ENCODE assay signal across 16 cellular contexts in genomic region chr4:56733352-56733751, GRCh38. TPM values are rescaled to one million over a fixed set of nuclear protein-coding genes. Genes with fewer than 3 reads are reported as not detected.
DNase-seq lines count a peak whose midpoint lies in the region; ATAC-seq, FAIRE-seq and TF ChIP-seq lines count a peak whose summit lies in the region.
"Had no signal": no experiment of that assay in that cellular context is flagged by ENCODE, and none has a peak within 500 bp of the region (broad histone marks: within the 10 kb centered on the region; RNA-seq: fewer than 3 reads in every experiment).

No MANE protein-coding gene starts in this region.

- no peak overlapping the region for H2AK5ac ChIP-seq in mesenchymal stem cell (ENCODE audit: low read length, severe bottlenecking)
- H2AK5ac ChIP-seq in H9 (ENCODE audit: insufficient read length, low read length): no peak overlapping the region

- H3K4ac ChIP-seq in mesenchymal stem cell (ENCODE audit: low read depth in 1 of 2, low read length in 2 of 2): peak overlapping the region in 1 of 2 experiments; percentile 2
- no peak overlapping the region for H3K4ac ChIP-seq in H9 (ENCODE audit: low read depth, low read length)

- H2BK15ac ChIP-seq in mesenchymal stem cell (ENCODE audit: low read depth, poor library complexity, severe bottlenecking) (peak overlapping the region; percentile 30), H9 (ENCODE audit: low read depth, low read length) (no peak overlapping the region)

- H3K4me1 ChIP-seq in mesenchymal stem cell (ENCODE audit: control insufficient read depth, insufficient read depth, low read depth, low read length) (peaks cover 2% of the 10 kb centered on the region), H9 (ENCODE audit: insufficient read depth, low read length) (no peaks in the 10 kb centered on the region)
- H3K4me1 ChIP-seq: BE2C had no signal

- no peak overlapping the region for H2BK5ac ChIP-seq in mesenchymal stem cell (ENCODE audit: low read depth, low read length, poor library complexity, severe bottlenecking)
- no peak overlapping the region for H2BK5ac ChIP-seq in H9 (ENCODE audit: insufficient read length, low read length)

- peak overlapping the region; percentile 57 to 79 for H2BK12ac ChIP-seq in mesenchymal stem cell (ENCODE audit: low read length in 2 of 2)
- H2BK12ac ChIP-seq in H9 (ENCODE audit: insufficient read length, low read depth, low read length): no peak overlapping the region

- no peaks in the 10 kb centered on the region for H3K23me2 ChIP-seq in H9 (ENCODE audit: insufficient read length, low read depth, low read length, poor library complexity, severe bottlenecking)

- H3K4me3 ChIP-seq in WERI-Rb-1 (ENCODE audit: low read depth, low read length): no peak overlapping the region
- no peak overlapping the region for H3K4me3 ChIP-seq in epithelial cell of esophagus (ENCODE audit: low read length)
- H3K4me3 ChIP-seq in mesenchymal stem cell (ENCODE audit: insufficient read depth in 1 of 2, low read depth in 1 of 2, low read length in 2 of 2): no peak overlapping the region
- H3K4me3 ChIP-seq: GM12878, GM23338 had no signal

- WGBS in mesenchymal stem cell: over 99% methylated on average over 5 of the region's 5 CpGs
- WGBS in H9 (ENCODE audit: extremely low coverage, insufficient read length, low lambda C conversion rate): no CpG with 5 or more reads among the region's 5 CpGs

- peak overlapping the region; percentile 56 for H4K91ac ChIP-seq in mesenchymal stem cell (ENCODE audit: low read length)
- no peak overlapping the region for H4K91ac ChIP-seq in H9 (ENCODE audit: insufficient read length, low read depth, low read length)

- H2BK120ac ChIP-seq in mesenchymal stem cell (ENCODE audit: low read depth, low read length) (no peak overlapping the region), H9 (ENCODE audit: low read depth, low read length, poor library complexity, severe bottlenecking) (no peak overlapping the region)

- peaks cover 6% of the 10 kb centered on the region for H3K27me3 Mint-ChIP-seq in H9 (ENCODE audit: low read depth)

- H3K56ac ChIP-seq in H9 (ENCODE audit: insufficient read length, low read depth, low read length): no peak overlapping the region

- CTCF ChIA-PET in RWPE1 (lab: Yijun Ruan, JAX): no interaction called here

- H3K27me3 ChIP-seq in WERI-Rb-1 (ENCODE audit: insufficient read depth, low read depth, severe bottlenecking): no peaks in the 10 kb centered on the region
- peaks cover 0 to 7% of the 10 kb centered on the region in 2 experiments for H3K27me3 ChIP-seq in mesenchymal stem cell (ENCODE audit: control insufficient read depth in 1 of 2, insufficient read depth in 1 of 2, low read length in 2 of 2)
- H3K27me3 ChIP-seq in H9 (ENCODE audit: insufficient read depth, low read length): no peaks in the 10 kb centered on the region
- H3K27me3 ChIP-seq: BE2C had no signal

- no peaks in the 10 kb centered on the region for H3K79me2 ChIP-seq in H9 (ENCODE audit: insufficient read depth, low read length)

- H3K23ac ChIP-seq in mesenchymal stem cell (ENCODE audit: low read length in 2 of 2): no peak overlapping the region
- no peak overlapping the region for H3K23ac ChIP-seq in H9 (ENCODE audit: insufficient read length, low read depth, low read length)

- peaks cover 0 to 3% of the 10 kb centered on the region in 2 experiments; a peak in 1 of 4 replicates for H3K4me1 Mint-ChIP-seq in H9
- H3K4me1 Mint-ChIP-seq: GM23338 had no signal

- H3K18ac ChIP-seq in mesenchymal stem cell (ENCODE audit: low read depth in 1 of 2, low read length in 2 of 2): peak overlapping the region in 1 of 2 experiments; percentile 11
- H3K18ac ChIP-seq in H9 (ENCODE audit: insufficient read length, low read depth, low read length): no peak overlapping the region

- peaks cover 0 to 2% (median 0%) of the 10 kb centered on the region in 3 experiments; a peak in 1 of 7 replicates for H3K36me3 Mint-ChIP-seq in H9 (ENCODE audit: insufficient read depth in 1 of 3, low read depth in 3 of 3)
- H3K36me3 Mint-ChIP-seq: CD4-positive, alpha-beta memory T cell had no signal

- H2AFZ ChIP-seq in mesenchymal stem cell (ENCODE audit: low read depth, low read length) (no peak overlapping the region), H9 (ENCODE audit: low read length) (no peak overlapping the region)

- H3K9ac ChIP-seq in mesenchymal stem cell (ENCODE audit: low read length): no peak overlapping the region
- no peak overlapping the region for H3K9ac ChIP-seq in H9 (ENCODE audit: extremely low read depth, insufficient read length, low read length)

- FAIRE-seq in urothelium cell line (lab: Jason Lieb, UNC): peak; percentile 23
- FAIRE-seq: A204.1, GM12878 had no signal

- peaks cover 6% of the 10 kb centered on the region for H3K9me3 ChIP-seq in WERI-Rb-1 (ENCODE audit: severe bottlenecking)
- no peaks in the 10 kb centered on the region for H3K9me3 ChIP-seq in mesenchymal stem cell (ENCODE audit: control insufficient read depth, low read length)
- no peaks in the 10 kb centered on the region for H3K9me3 ChIP-seq in H9 (ENCODE audit: control insufficient read depth, low read depth, low read length)
- H3K9me3 ChIP-seq: BE2C had no signal

- H3K27ac ChIP-seq in WERI-Rb-1: peak overlapping the region; percentile 23
- no peak overlapping the region for H3K27ac ChIP-seq in mesenchymal stem cell (ENCODE audit: low read length, poor library complexity, severe bottlenecking)
- H3K27ac ChIP-seq in H9 (ENCODE audit: insufficient read length, low read depth, low read length): no peak overlapping the region
- no peak overlapping the region for H3K27ac ChIP-seq in RWPE1
- H3K27ac ChIP-seq: C4-2B had no signal

- TF ChIP-seq CTCF in WERI-Rb-1 (IDR thresholded peaks at IDR 0.05; ENCODE audit: low read depth, low read length) (no peak), epithelial cell of esophagus (IDR thresholded peaks at IDR 0.05; ENCODE audit: insufficient read depth, low read depth, low read length, missing control alignments) (no peak), H9 (conservative IDR thresholded peaks at IDR 0.05) (no peak), RWPE1 (conservative IDR thresholded peaks at IDR 0.05; ENCODE audit: low read depth) (no peak)

- no peak overlapping the region; a peak in 1 of 7 replicates for H3K27ac Mint-ChIP-seq in H9
- H3K27ac Mint-ChIP-seq: CD4-positive, alpha-beta memory T cell; GM23338 had no signal

- H4K5ac ChIP-seq in H9 (ENCODE audit: insufficient read length, low read depth, low read length): no peak overlapping the region

- H4K8ac ChIP-seq in mesenchymal stem cell (ENCODE audit: low read length) (no peak overlapping the region), H9 (replicated peaks; ENCODE audit: insufficient read length, low read depth, low read length) (no peak overlapping the region)

- H3K14ac ChIP-seq in mesenchymal stem cell (ENCODE audit: low read length in 2 of 2) (no peak overlapping the region), H9 (ENCODE audit: insufficient read depth, low read length) (no peak overlapping the region)

- H3K36me3 ChIP-seq in WERI-Rb-1: no peaks in the 10 kb centered on the region
- no peaks in the 10 kb centered on the region for H3K36me3 ChIP-seq in mesenchymal stem cell (ENCODE audit: control insufficient read depth in 1 of 2, insufficient read depth in 2 of 2, low read depth in 1 of 2, low read length in 2 of 2)
- H3K36me3 ChIP-seq: BE2C had no signal

- DNase-seq in WERI-Rb-1 (no peak), epithelial cell of esophagus (ENCODE audit: low read depth) (peak; percentile 63), mesenchymal stem cell (no peak), urothelium cell line (ENCODE audit: low spot score) (no peak), H9 (no peak), RWPE1 (ENCODE audit: low spot score) (no peak)
- DNase-seq: BE2C; CD4-positive, alpha-beta memory T cell; DMS79; H7 had no signal

- H3K9me3 Mint-ChIP-seq in H9: peaks cover 9 to 13% of the 10 kb centered on the region in 2 experiments; a peak in 3 of 5 replicates
- H3K9me3 Mint-ChIP-seq: GM23338 had no signal

- H3K79me1 ChIP-seq in mesenchymal stem cell (replicated peaks; ENCODE audit: low read length, poor library complexity, severe bottlenecking) (no peaks in the 10 kb centered on the region), H9 (ENCODE audit: insufficient read depth, low read depth, low read length, poor library complexity, severe bottlenecking) (no peaks in the 10 kb centered on the region)

- no peak overlapping the region for H2BK20ac ChIP-seq in H9 (ENCODE audit: low read depth, low read length, poor library complexity, severe bottlenecking)

- H3T11ph ChIP-seq in H9 (ENCODE audit: low read length): no peak overlapping the region

- no peak overlapping the region for H3K4me3 Mint-ChIP-seq in H9
- H3K4me3 Mint-ChIP-seq: CD4-positive, alpha-beta memory T cell; GM23338 had no signal

- no peak for ATAC-seq in HG03439 (IDR thresholded peaks at IDR 0.05; ENCODE audit: unreplicated experiment)
- ATAC-seq: GM12878, GM23338 had no signal

- H3K4me2 ChIP-seq in mesenchymal stem cell (ENCODE audit: low read length, poor library complexity, severe bottlenecking): no peak overlapping the region
- no peak overlapping the region for H3K4me2 ChIP-seq in H9 (ENCODE audit: insufficient read depth, insufficient read length, low read length)
- H3K4me2 ChIP-seq: GM23338 had no signal

- POLR2A ChIA-PET in RWPE1 (lab: Yijun Ruan, JAX; ENCODE audit: low non-redundant PET): no interaction called here

- H4K20me1 ChIP-seq in H9 (ENCODE audit: control insufficient read depth, insufficient read depth, insufficient read length): no peaks in the 10 kb centered on the region

RNA-seq across cellular contexts. Expression of gene HOPX, which starts 52.3 kb away (rescaled TPM):
- 11.9 TPM for polyA plus RNA-seq in mesenchymal stem cell (2013, experiment 1 of 2)
- 11.5 TPM for polyA plus RNA-seq in mesenchymal stem cell (2013, experiment 2 of 2)
- not detected in 2 replicates for total RNA-seq in H9 (2021)
- total RNA-seq: G401, GM23338, H7 had no signal
- polyA plus RNA-seq: GM23338 had no signal
